Comparison of ENCODE assay signal across 1 cellular context in the genomic region with DNA sequence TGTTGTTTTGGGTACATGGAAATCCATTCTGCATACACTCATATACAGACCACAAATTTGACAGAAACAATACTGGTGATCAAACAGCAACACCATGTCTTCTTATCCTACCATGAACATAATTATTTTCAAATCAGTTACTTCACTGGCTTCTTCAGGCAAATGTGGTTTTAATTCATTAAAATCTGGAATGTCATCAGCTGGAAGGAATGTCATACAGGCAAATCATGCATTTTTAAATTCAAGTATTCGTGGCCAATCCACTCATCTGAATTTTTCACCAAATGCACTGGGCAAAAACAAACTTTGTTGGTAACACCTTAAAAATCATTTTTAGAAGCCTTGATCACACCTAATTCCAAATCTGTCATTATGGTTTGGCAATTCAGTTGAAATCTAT.
TF ChIP-seq lines count a peak whose summit lies in the region.

No MANE protein-coding gene starts in this region.

TF ChIP-seq in IMR-90, 13 proteins besides CTCF, POLR2A, EP300 and RAD21 (continued from another document):
- TF ChIP-seq BHLHE40 (IDR thresholded peaks at IDR 0.05; ENCODE audit: low read depth, low read length) (no peak), CHD1 (IDR thresholded peaks at IDR 0.05; ENCODE audit: low read depth, low read length) (no peak), FOS (IDR thresholded peaks at IDR 0.05; ENCODE audit: low read depth, low read length) (no peak), MAFK (IDR thresholded peaks at IDR 0.05; ENCODE audit: low read depth, low read length) (no peak)
- TF ChIP-seq, protein P1, sequence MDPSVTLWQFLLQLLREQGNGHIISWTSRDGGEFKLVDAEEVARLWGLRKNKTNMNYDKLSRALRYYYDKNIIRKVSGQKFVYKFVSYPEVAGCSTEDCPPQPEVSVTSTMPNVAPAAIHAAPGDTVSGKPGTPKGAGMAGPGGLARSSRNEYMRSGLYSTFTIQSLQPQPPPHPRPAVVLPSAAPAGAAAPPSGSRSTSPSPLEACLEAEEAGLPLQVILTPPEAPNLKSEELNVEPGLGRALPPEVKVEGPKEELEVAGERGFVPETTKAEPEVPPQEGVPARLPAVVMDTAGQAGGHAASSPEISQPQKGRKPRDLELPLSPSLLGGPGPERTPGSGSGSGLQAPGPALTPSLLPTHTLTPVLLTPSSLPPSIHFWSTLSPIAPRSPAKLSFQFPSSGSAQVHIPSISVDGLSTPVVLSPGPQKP (IDR thresholded peaks at IDR 0.05; ENCODE audit: borderline replicate concordance, low read depth, low read length): no peak
